8 cellular contexts compared by ENCODE assay signal in genomic region chr4:139734875-139735380, GRCh38.
A peak's percentile ranks its signal among the peaks of the same experiment; 100 is the strongest.
DNase-seq lines count a peak whose midpoint lies in the region; ATAC-seq, FAIRE-seq and TF ChIP-seq lines count a peak whose summit lies in the region.

No MANE protein-coding gene starts in this region.

- H2AFZ ChIP-seq in GM23338, result peak overlapping the region; percentile 90

- H4K20me1 ChIP-seq in GM23338 (replicated peaks; ENCODE audit: insufficient read depth), result no peaks in the 10 kb centered on the region

- H3K4me1 Mint-ChIP-seq in GM23338 (peaks cover 27% of the 10 kb centered on the region), T-helper 17 cell (peaks cover 5% of the 10 kb centered on the region)

- DNase-seq in D341Med (ENCODE audit: low spot score), result peak; percentile 99
- DNase-seq in GM23338 (ENCODE audit: low spot score), result peak; percentile 91
- peak; percentile 90 to 99 (median 96) for DNase-seq in NCI-H1417 (lab: John Stamatoyannopoulos, UW)
- DNase-seq in T-helper 17 cell, result peak in 2 of 3 donors; percentile 17 to 19
- DNase-seq in astrocyte of the hippocampus (ENCODE audit: low read depth, low spot score), result peak; percentile 96
- peak; percentile 84 for DNase-seq in hepatic stellate cell (ENCODE audit: low spot score)
- DNase-seq in prostate gland (ENCODE audit: low spot score), result peak; percentile 88
- DNase-seq in urothelium cell line (ENCODE audit: low spot score), result peak; percentile 88

- no peaks in the 10 kb centered on the region for H3K9me2 ChIP-seq in GM23338 (ENCODE audit: insufficient read depth)

- no peaks in the 10 kb centered on the region for H3K9me3 Mint-ChIP-seq in GM23338

- 0% methylated on average over 35 of the region's 42 CpGs for WGBS in prostate gland

- no peaks in the 10 kb centered on the region for H3K36me3 Mint-ChIP-seq in GM23338 (ENCODE audit: low read depth)
- peaks cover 7% of the 10 kb centered on the region for H3K36me3 Mint-ChIP-seq in T-helper 17 cell (ENCODE audit: low read depth)

- H3K27me3 ChIP-seq in GM23338 (ENCODE audit: insufficient read depth) (peaks cover 33% of the 10 kb centered on the region), prostate gland (replicated peaks; ENCODE audit: insufficient read depth) (no peaks in the 10 kb centered on the region)

- H3K4me3 ChIP-seq in GM23338 (peak overlapping the region; percentile 79), prostate gland (peak overlapping the region; percentile 31 to 39)

- peaks cover 33% of the 10 kb centered on the region for H3K4me1 ChIP-seq in GM23338 (ENCODE audit: insufficient read depth)
- peaks cover 2% of the 10 kb centered on the region for H3K4me1 ChIP-seq in prostate gland (replicated peaks)

- ATAC-seq in GM23338, result peak; percentile 84
- peak; percentile 79 for ATAC-seq in T-helper 17 cell

- H3K27me3 Mint-ChIP-seq in GM23338 (ENCODE audit: insufficient read depth, low read depth, poor library complexity), result peaks cover 36% of the 10 kb centered on the region
- peaks cover 69% of the 10 kb centered on the region for H3K27me3 Mint-ChIP-seq in T-helper 17 cell

- no peaks in the 10 kb centered on the region for H3K9me3 ChIP-seq in T-helper 17 cell (ENCODE audit: control insufficient read depth, low read length, poor library complexity, severe bottlenecking)
- H3K9me3 ChIP-seq in prostate gland, result no peaks in the 10 kb centered on the region

- H3K27ac Mint-ChIP-seq in GM23338, result no peak overlapping the region
- H3K27ac Mint-ChIP-seq in T-helper 17 cell, result peak overlapping the region; percentile 65

- H3K27ac ChIP-seq in GM23338 (ENCODE audit: low read depth), result no peak overlapping the region
- peak overlapping the region; percentile 75 to 80 for H3K27ac ChIP-seq in prostate gland

- no peak for TF ChIP-seq POLR2A in prostate gland (IDR thresholded peaks at IDR 0.05)

- intact Hi-C loops in prostate gland (cut with DNase I), result loop anchor here (1.0 to 10.0 kb wide), 7 partner anchors 68 to 592 kb away; partner anchors contain the start of gene MGST2

- FAIRE-seq in urothelium cell line (lab: Jason Lieb, UNC), result peak; percentile 86

- no peaks in the 10 kb centered on the region for H3K79me2 ChIP-seq in GM23338 (replicated peaks; ENCODE audit: insufficient read depth)

- peak; percentile 52 to 87 for TF ChIP-seq CTCF in GM23338 (conservative IDR thresholded peaks at IDR 0.05; ENCODE audit: low read depth in 2 of 2)
- peak; percentile 75 to 95 (median 84) for TF ChIP-seq CTCF in prostate gland (IDR thresholded peaks at IDR 0.05)

- H3K4me3 Mint-ChIP-seq in GM23338 (peak overlapping the region; percentile 77), T-helper 17 cell (peak overlapping the region; percentile 68)

- no peaks in the 10 kb centered on the region for H3K36me3 ChIP-seq in GM23338 (ENCODE audit: insufficient read depth)
- H3K36me3 ChIP-seq in prostate gland, result no peaks in the 10 kb centered on the region

- no peaks in the 10 kb centered on the region for H3F3A ChIP-seq in GM23338 (replicated peaks; ENCODE audit: low read depth)

- H3K4me2 ChIP-seq in GM23338, result peak overlapping the region; percentile 97

TF ChIP-seq in GM23338, 12 proteins besides CTCF, POLR2A, EP300 and RAD21:
- TF ChIP-seq ZNF331 (CRISPR knock-in tag; IDR thresholded peaks at IDR 0.05; ENCODE audit: low read depth), result no peak

Comparison
In these comparisons a context has a peak if more than half of its experiments do, and no peak if none do; other contexts are left out.
1. DNase-seq: peak in every context shown above with its lines; median percentile 99 in D341Med; 96 in NCI-H1417; 96 in astrocyte of the hippocampus; 91 in GM23338; 88 in prostate gland; 88 in urothelium cell line; 84 in hepatic stellate cell; 18 in T-helper 17 cell.